ENCODE assay signal across 20 cellular contexts in genomic region chr1:221012087-221012486, GRCh38.
A peak's percentile ranks its signal among the peaks of the same experiment; 100 is the strongest.
DNase-seq lines count a peak whose midpoint lies in the region; ATAC-seq, FAIRE-seq and TF ChIP-seq lines count a peak whose summit lies in the region.
"Had no signal": no experiment of that assay in that cellular context is flagged by ENCODE, and none has a peak within 500 bp of the region (broad histone marks: within the 10 kb centered on the region; RNA-seq: fewer than 3 reads in every experiment).

No MANE protein-coding gene starts in this region.

- no peak for TF ChIP-seq POLR2A in H1 (IDR thresholded peaks at IDR 0.05; ENCODE audit: control extremely low read depth in 1 of 2, low read depth in 2 of 2, low read length in 2 of 2)
- no peak for TF ChIP-seq POLR2A in adrenal gland (IDR thresholded peaks at IDR 0.05)

- H3K9me2 ChIP-seq in GM23338 (ENCODE audit: insufficient read depth) (no peaks in the 10 kb centered on the region), PC-3 (replicated peaks; ENCODE audit: low read length) (no peaks in the 10 kb centered on the region)

- FAIRE-seq in H1 (lab: Jason Lieb, UNC), result no peak
- FAIRE-seq: GM12878 had no signal

- 92% methylated on average over 6 of the region's 6 CpGs; no CpG with 5 or more reads in 1 of the 2 experiments for WGBS in H1 (ENCODE audit: extremely low coverage in 1 of 2, insufficient coverage in 1 of 2, insufficient read length in 1 of 2, insufficient replicate concordance in 2 of 2, low coverage in 1 of 2, low lambda C conversion rate in 2 of 2, missing lambda C conversion rate in 1 of 2), 2 experiments
- WGBS in neuronal stem cell (ENCODE audit: extremely low coverage in 2 of 2, insufficient read length in 2 of 2, insufficient replicate concordance in 1 of 2), 2 donors, result no CpG with 5 or more reads among the region's 6 CpGs
- WGBS in adrenal gland, 4 donors, result 78 to 89% (median 85%) methylated on average over 6 of the region's 6 CpGs

- TF ChIP-seq CTCF in GM23338 (conservative IDR thresholded peaks at IDR 0.05; ENCODE audit: low read depth in 2 of 2), result no peak
- TF ChIP-seq CTCF in PC-3 (conservative IDR thresholded peaks at IDR 0.05; ENCODE audit: low read depth, low read length), result no peak
- TF ChIP-seq CTCF in H1 (IDR thresholded peaks at IDR 0.05; ENCODE audit: control extremely low read depth in 1 of 3, insufficient read depth in 1 of 3, low read depth in 1 of 3, low read length in 3 of 3), result no peak
- no peak for TF ChIP-seq CTCF in adrenal gland (IDR thresholded peaks at IDR 0.05)

- no peak for TF ChIP-seq EP300 in H1 (IDR thresholded peaks at IDR 0.05; ENCODE audit: borderline replicate concordance in 1 of 2, low read depth in 2 of 2, low read length in 2 of 2)

- H2AFZ ChIP-seq in GM23338, result peak overlapping the region; percentile 78; the same call in 1 of the 2 replicates
- peak overlapping the region; percentile 5; the same call in 1 of the 2 replicates for H2AFZ ChIP-seq in PC-3 (ENCODE audit: low read length)
- peak overlapping the region; percentile 81 for H2AFZ ChIP-seq in H1 (ENCODE audit: low read length)
- H2AFZ ChIP-seq in neuronal stem cell (ENCODE audit: low read length), result peak overlapping the region; percentile 36

- no peak overlapping the region for H4K5ac ChIP-seq in H1 (ENCODE audit: insufficient read length, low read depth, low read length)

- no peak overlapping the region for H3K27ac ChIP-seq in GM23338 (ENCODE audit: low read depth)
- no peak overlapping the region for H3K27ac ChIP-seq in PC-3 (ENCODE audit: low read length)
- no peak overlapping the region for H3K27ac ChIP-seq in H1 (ENCODE audit: low read depth, low read length)
- H3K27ac ChIP-seq in neuronal stem cell (replicated peaks; ENCODE audit: low read length), result no peak overlapping the region
- no peak overlapping the region for H3K27ac ChIP-seq in adrenal gland
- H3K27ac ChIP-seq: BLaER1, C4-2B had no signal

- H3K4ac ChIP-seq in H1 (replicated peaks; ENCODE audit: insufficient read length, low read depth, low read length), result no peak overlapping the region
- H3K4ac ChIP-seq in neuronal stem cell (ENCODE audit: low read length), result no peak overlapping the region

- H3K9me3 Mint-ChIP-seq in GM23338, result no peaks in the 10 kb centered on the region
- H3K9me3 Mint-ChIP-seq: CD8-positive, alpha-beta T cell; H9 had no signal

- H3K9me3 ChIP-seq in PC-3 (ENCODE audit: low read length) (no peaks in the 10 kb centered on the region), H1 (ENCODE audit: insufficient read depth in 2 of 2, low read depth in 1 of 2, low read length in 1 of 2) (no peaks in the 10 kb centered on the region), neuronal stem cell (replicated peaks in 1 of 2; ENCODE audit: control insufficient read depth in 2 of 2, insufficient read depth in 1 of 2, low read depth in 1 of 2, low read length in 2 of 2) (no peaks in the 10 kb centered on the region), adrenal gland (replicated peaks in 1 of 3) (no peaks in the 10 kb centered on the region)
- H3K9me3 ChIP-seq: BLaER1, Caco-2 had no signal

- H3K79me1 ChIP-seq in H1 (ENCODE audit: low read depth, low read length) (no peaks in the 10 kb centered on the region), neuronal stem cell (ENCODE audit: low read depth, low read length) (no peaks in the 10 kb centered on the region)

- H2AK5ac ChIP-seq in H1 (ENCODE audit: low read depth, low read length) (no peak overlapping the region), neuronal stem cell (ENCODE audit: low read depth, low read length) (no peak overlapping the region)

- CTCF ChIA-PET in PC-3 (lab: Charles Lee) (no interaction called here), H1 (lab: Charles Lee; ENCODE audit: partially characterized antibody) (interaction anchor here (1.3 kb wide), 1 partner anchor 28 kb away, joined by 3 read pairs; no protein-coding TSS in a partner anchor)

- H3F3A ChIP-seq in GM23338 (replicated peaks; ENCODE audit: low read depth) (no peaks in the 10 kb centered on the region), PC-3 (ENCODE audit: low read length, unreplicated experiment) (no peaks in the 10 kb centered on the region)

- no peaks in the 10 kb centered on the region for H3K4me1 Mint-ChIP-seq in GM23338
- H3K4me1 Mint-ChIP-seq: B cell; CD4-positive, CD25-positive, alpha-beta regulatory T cell; H9 had no signal

- H4K20me1 ChIP-seq in GM23338 (replicated peaks; ENCODE audit: insufficient read depth) (no peaks in the 10 kb centered on the region), PC-3 (ENCODE audit: low read length) (no peaks in the 10 kb centered on the region), H1 (replicated peaks in 1 of 2; ENCODE audit: control insufficient read depth in 1 of 2, insufficient read depth in 2 of 2, low read length in 2 of 2) (no peaks in the 10 kb centered on the region)
- H4K20me1 ChIP-seq: BLaER1 had no signal

- BruUV-seq in PC-3 (replicated peaks; lab: Mats Ljungman, UMichigan), result no TSS peak

- H3K79me2 ChIP-seq in GM23338 (replicated peaks; ENCODE audit: insufficient read depth), result no peaks in the 10 kb centered on the region
- H3K79me2 ChIP-seq in PC-3 (ENCODE audit: low read length), result no peaks in the 10 kb centered on the region
- no peaks in the 10 kb centered on the region for H3K79me2 ChIP-seq in H1 (ENCODE audit: control insufficient read depth in 1 of 2, insufficient read depth in 2 of 2, low read length in 2 of 2)

- H3K18ac ChIP-seq in H1 (ENCODE audit: extremely low read depth, low read length) (no peak overlapping the region), neuronal stem cell (ENCODE audit: low read length) (no peak overlapping the region)

- H3K27ac Mint-ChIP-seq in GM23338, result no peak overlapping the region
- H3K27ac Mint-ChIP-seq: B cell; CD4-positive, CD25-positive, alpha-beta regulatory T cell; CD8-positive, alpha-beta T cell; H9 had no signal

- H3K27me3 ChIP-seq in GM23338 (ENCODE audit: insufficient read depth), result no peaks in the 10 kb centered on the region
- H3K27me3 ChIP-seq in PC-3 (ENCODE audit: low read length), result no peaks in the 10 kb centered on the region
- H3K27me3 ChIP-seq in H1 (replicated peaks in 1 of 4; ENCODE audit: control insufficient read depth in 3 of 4, extremely low read depth in 1 of 4, insufficient read depth in 3 of 4, low read length in 3 of 4), result no peaks in the 10 kb centered on the region
- H3K27me3 ChIP-seq in neuronal stem cell (ENCODE audit: control insufficient read depth in 3 of 3, insufficient read depth in 3 of 3, low read depth in 1 of 3, low read length in 3 of 3), result no peaks in the 10 kb centered on the region
- H3K27me3 ChIP-seq in adrenal gland, result no peaks in the 10 kb centered on the region
- H3K27me3 ChIP-seq: BLaER1 had no signal

- no peak overlapping the region for H2BK5ac ChIP-seq in H1 (ENCODE audit: low read depth, low read length)
- H2BK5ac ChIP-seq in neuronal stem cell (ENCODE audit: low read length), result no peak overlapping the region

- no peak overlapping the region for H3K9ac ChIP-seq in PC-3 (ENCODE audit: low read length)
- no peak overlapping the region for H3K9ac ChIP-seq in H1 (replicated peaks in 1 of 4; ENCODE audit: extremely low read depth in 1 of 4, low read depth in 3 of 4, low read length in 3 of 4)
- no peak overlapping the region for H3K9ac ChIP-seq in neuronal stem cell (ENCODE audit: low read depth, low read length, poor library complexity)
- H3K9ac ChIP-seq: BLaER1 had no signal

- H3K23ac ChIP-seq in H1 (ENCODE audit: insufficient read length) (no peak overlapping the region), neuronal stem cell (ENCODE audit: low read depth, low read length, poor library complexity) (no peak overlapping the region)

- H3K4me3 ChIP-seq in GM23338 (no peak overlapping the region), PC-3 (ENCODE audit: low read length) (no peak overlapping the region), H1 (ENCODE audit: extremely low read depth in 1 of 4, insufficient read depth in 2 of 4, low read depth in 3 of 4, low read length in 4 of 4) (no peak overlapping the region), neuronal stem cell (ENCODE audit: low read length in 2 of 2) (no peak overlapping the region), adrenal gland (no peak overlapping the region)
- H3K4me3 ChIP-seq: BLaER1, GM12878 had no signal

- H4K8ac ChIP-seq in H1 (ENCODE audit: extremely low read depth, insufficient read depth, low read length) (no peak overlapping the region), neuronal stem cell (ENCODE audit: low read depth, low read length) (no peak overlapping the region)

- POLR2A ChIA-PET in PC-3 (lab: Charles Lee; ENCODE audit: unreplicated experiment), result no interaction called here
- POLR2A ChIA-PET in H1 (lab: Charles Lee; ENCODE audit: partially characterized antibody), result no interaction called here

- no peak for TF ChIP-seq RAD21 in H1 (IDR thresholded peaks at IDR 0.05 in 1 of 2, conservative IDR thresholded peaks at IDR 0.05 in 1 of 2; ENCODE audit: low read depth in 2 of 2, low read length in 2 of 2)

- H3K4me3 Mint-ChIP-seq in GM23338, result no peak overlapping the region
- H3K4me3 Mint-ChIP-seq: B cell; CD4-positive, CD25-positive, alpha-beta regulatory T cell; CD8-positive, alpha-beta T cell; H9 had no signal

- no peak for ATAC-seq in GM23338
- no peak for ATAC-seq in PC-3
- no peak for ATAC-seq in GM21447 (IDR thresholded peaks at IDR 0.05; ENCODE audit: unreplicated experiment)
- ATAC-seq: CD8-positive, alpha-beta T cell; GM12878; HCT116 had no signal

- H3K14ac ChIP-seq in H1 (ENCODE audit: insufficient read length), result no peak overlapping the region
- no peak overlapping the region for H3K14ac ChIP-seq in neuronal stem cell (ENCODE audit: low read length)

- no peak overlapping the region for H2BK120ac ChIP-seq in H1 (replicated peaks; ENCODE audit: low read depth, low read length)
- no peak overlapping the region for H2BK120ac ChIP-seq in neuronal stem cell (ENCODE audit: low read depth, low read length)

- no peak overlapping the region for H2BK15ac ChIP-seq in H1 (ENCODE audit: low read length)
- H2BK15ac ChIP-seq in neuronal stem cell (ENCODE audit: low read length), result no peak overlapping the region

- DNase-seq in GM23338 (ENCODE audit: low spot score), result no peak
- DNase-seq in PC-3, result no peak
- DNase-seq in H1 (ENCODE audit: low read depth in 1 of 2, low spot score in 2 of 2), result no peak
- no peak for DNase-seq in neuronal stem cell (ENCODE audit: low spot score)
- no peak for DNase-seq in NCI-H82 (lab: John Stamatoyannopoulos, UW)
- DNase-seq in adrenal gland, result no peak
- DNase-seq: Caco-2; CD4-positive, CD25-positive, alpha-beta regulatory T cell; CD8-positive, alpha-beta T cell; DMS 273 treated with DMSO at 0.1 percent for 48 hours; DMS79; EL; GDM1; H9 had no signal

- no peaks in the 10 kb centered on the region for H3K36me3 Mint-ChIP-seq in GM23338 (ENCODE audit: low read depth)
- H3K36me3 Mint-ChIP-seq: CD4-positive, CD25-positive, alpha-beta regulatory T cell; CD8-positive, alpha-beta T cell had no signal

- intact Hi-C loops in PC-3 (cut with micrococcal nuclease) (no loop called here), adrenal gland (cut with DNase I) (no loop called here)

- no peak overlapping the region for H3K56ac ChIP-seq in H1 (replicated peaks; ENCODE audit: insufficient read length, low read depth, low read length)

- H2BK12ac ChIP-seq in H1 (ENCODE audit: low read depth, low read length) (no peak overlapping the region), neuronal stem cell (ENCODE audit: low read length) (no peak overlapping the region)

- no peak overlapping the region for H2BK20ac ChIP-seq in H1 (ENCODE audit: low read length)

- H3K4me1 ChIP-seq in GM23338 (ENCODE audit: insufficient read depth), result no peaks in the 10 kb centered on the region
- H3K4me1 ChIP-seq in PC-3 (ENCODE audit: insufficient read depth, low read length), result no peaks in the 10 kb centered on the region
- no peaks in the 10 kb centered on the region for H3K4me1 ChIP-seq in H1 (replicated peaks in 1 of 4; ENCODE audit: control insufficient read depth in 3 of 4, insufficient read depth in 4 of 4, low read length in 3 of 4)
- H3K4me1 ChIP-seq in neuronal stem cell (ENCODE audit: control insufficient read depth in 2 of 2, insufficient read depth in 1 of 2, low read depth in 1 of 2, low read length in 2 of 2), result peaks cover 0 to 4% of the 10 kb centered on the region in 2 donors
- no peaks in the 10 kb centered on the region for H3K4me1 ChIP-seq in adrenal gland (replicated peaks in 1 of 2)
- H3K4me1 ChIP-seq: Caco-2 had no signal

- no peaks in the 10 kb centered on the region for H3K27me3 Mint-ChIP-seq in GM23338 (ENCODE audit: insufficient read depth, low read depth, poor library complexity)
- H3K27me3 Mint-ChIP-seq: B cell; CD4-positive, CD25-positive, alpha-beta regulatory T cell had no signal

- H3K36me3 ChIP-seq in GM23338 (ENCODE audit: insufficient read depth) (no peaks in the 10 kb centered on the region), PC-3 (ENCODE audit: low read depth, low read length) (no peaks in the 10 kb centered on the region), H1 (ENCODE audit: control insufficient read depth in 2 of 4, insufficient read depth in 4 of 4, low read length in 3 of 4) (no peaks in the 10 kb centered on the region), neuronal stem cell (replicated peaks in 1 of 2; ENCODE audit: control insufficient read depth in 2 of 2, insufficient read depth in 2 of 2, low read length in 2 of 2) (no peaks in the 10 kb centered on the region), adrenal gland (replicated peaks in 1 of 2) (no peaks in the 10 kb centered on the region)
- H3K36me3 ChIP-seq: BLaER1 had no signal

- H3K4me2 ChIP-seq in GM23338 (no peak overlapping the region), PC-3 (ENCODE audit: low read length) (no peak overlapping the region), H1 (ENCODE audit: insufficient read depth in 1 of 2, low read depth in 2 of 2, low read length in 2 of 2) (no peak overlapping the region), neuronal stem cell (ENCODE audit: insufficient read depth, low read length, poor library complexity, severe bottlenecking) (no peak overlapping the region)
- H3K4me2 ChIP-seq: BLaER1 had no signal

- H4K91ac ChIP-seq in H1 (replicated peaks; ENCODE audit: insufficient read length, low read length) (no peak overlapping the region), neuronal stem cell (ENCODE audit: low read depth, low read length, poor library complexity) (no peak overlapping the region)

- no peaks in the 10 kb centered on the region for H3K23me2 ChIP-seq in H1 (ENCODE audit: low read depth, low read length)

Comparison
In these comparisons a context has a peak if more than half of its experiments do, and no peak if none do; other contexts are left out.
1. H2AFZ ChIP-seq: peak in every context shown above with its lines; median percentile 81 in H1; 78 in GM23338; 36 in neuronal stem cell; 5 in PC-3.